10 cellular contexts compared by ENCODE assay signal in genomic region chr1:21284206-21285137, GRCh38. TPM values are rescaled to one million over a fixed set of nuclear protein-coding genes. Genes with fewer than 3 reads are reported as not detected.
DNase-seq lines count a peak whose midpoint lies in the region; ATAC-seq and TF ChIP-seq lines count a peak whose summit lies in the region.
"Had no signal": no experiment of that assay in that cellular context is flagged by ENCODE, and none has a peak within 500 bp of the region (broad histone marks: within the 10 kb centered on the region; RNA-seq: fewer than 3 reads in every experiment).

No MANE protein-coding gene starts in this region.

- H3K27ac ChIP-seq in dorsolateral prefrontal cortex = peak overlapping the region in 34 of 59 donors; percentile 1 to 66 (median 30)
- H3K27ac ChIP-seq: A549 had no signal

- no peak for ATAC-seq in GM18870 (IDR thresholded peaks at IDR 0.05; ENCODE audit: unreplicated experiment)
- ATAC-seq: A549 had no signal

- no peak overlapping the region for H3K4me3 Mint-ChIP-seq in progenitor cell of endocrine pancreas (ENCODE audit: low read depth)

- H3K27ac Mint-ChIP-seq in progenitor cell of endocrine pancreas = peak overlapping the region; percentile 86

- no peaks in the 10 kb centered on the region for H3K27me3 Mint-ChIP-seq in progenitor cell of endocrine pancreas

- peaks cover 30% of the 10 kb centered on the region for H3K4me1 Mint-ChIP-seq in progenitor cell of endocrine pancreas (ENCODE audit: low read depth)

- DNase-seq in NCI-H2227 (lab: John Stamatoyannopoulos, UW; ENCODE audit: unreplicated experiment) (peak; percentile 16), NCI-H2227 treated with DMSO at 0.1 percent for 48 hours (lab: John Stamatoyannopoulos, UW) (no peak), MV-4-11 (lab: John Stamatoyannopoulos, UW) (peak; percentile 73), dorsolateral prefrontal cortex (peak in 4 of 10 donors; percentile 43 to 67 (median 54)), progenitor cell of endocrine pancreas (ENCODE audit: low spot score, unreplicated experiment) (no peak), T1000 (lab: John Stamatoyannopoulos, UW) (no peak), cerebellar nuclear complex (lab: John Stamatoyannopoulos, UW) (no peak)
- DNase-seq: NCI-H446 had no signal

- no peaks in the 10 kb centered on the region for H3K9me3 Mint-ChIP-seq in progenitor cell of endocrine pancreas (ENCODE audit: low read depth)

- peaks cover 16% of the 10 kb centered on the region for H3K36me3 Mint-ChIP-seq in progenitor cell of endocrine pancreas (ENCODE audit: insufficient read depth)

- no peak overlapping the region for H3K4me3 ChIP-seq in dorsolateral prefrontal cortex
- H3K4me3 ChIP-seq: A549 had no signal

- intact Hi-C loops in dorsolateral prefrontal cortex (cut with DNase I) = no loop called here

- no peaks in the 10 kb centered on the region for H3K27me3 ChIP-seq in dorsolateral prefrontal cortex

- TF ChIP-seq CTCF in dorsolateral prefrontal cortex (IDR thresholded peaks at IDR 0.05 in 54 of 56, conservative IDR thresholded peaks at IDR 0.05 in 2 of 56; ENCODE audit: low read depth in 1 of 56, partially characterized antibody in 56 of 56) (no peak), progenitor cell of endocrine pancreas (IDR thresholded peaks at IDR 0.05; ENCODE audit: unreplicated experiment) (no peak)

RNA-seq across cellular contexts. Expression of gene ECE1, which starts 5.8 kb away (rescaled TPM):
- 100 to 1,000 TPM in 2 of 120 experiments, 10 to 100 TPM in 118; 38.8 to 122 (median 62.6) TPM for total RNA-seq in dorsolateral prefrontal cortex
- total RNA-seq in progenitor cell of endocrine pancreas = 200 and 217 TPM in 2 replicates

Comparison
In these comparisons a context has a peak if more than half of its experiments do, and no peak if none do; other contexts are left out.
1. DNase-seq: peak in NCI-H2227 (single experiment) and MV-4-11 (single experiment); none in NCI-H2227 treated with DMSO at 0.1 percent for 48 hours (single experiment), progenitor cell of endocrine pancreas (single experiment), T1000 (single experiment) and cerebellar nuclear complex (0 of 2).